Comparison of ENCODE assay signal across 1 cellular context in genomic region chr1:172928412-172928811, GRCh38.
A peak's percentile ranks its signal among the peaks of the same experiment; 100 is the strongest.
TF ChIP-seq lines count a peak whose summit lies in the region.

No MANE protein-coding gene starts in this region.

TF ChIP-seq in SK-N-SH, 30 proteins besides CTCF, POLR2A, EP300 and RAD21 (continued from another document):
- peak; percentile 64 for TF ChIP-seq PBX3 (IDR thresholded peaks at IDR 0.05)
- no peak for TF ChIP-seq EZH2phosphoT487 (IDR thresholded peaks at IDR 0.05; ENCODE audit: borderline replicate concordance, low read depth)
- peak; percentile 54; the same call in 1 of the 2 replicates for TF ChIP-seq POLR2AphosphoS5 (IDR thresholded peaks at IDR 0.05; ENCODE audit: low read depth, low read length)
- no peak for TF ChIP-seq NRF1 (IDR thresholded peaks at IDR 0.05; ENCODE audit: low read depth, low read length)
- no peak for TF ChIP-seq YY1 (IDR thresholded peaks at IDR 0.05; ENCODE audit: low read depth)
- no peak; the same call in 1 of the 2 replicates for TF ChIP-seq FOSL2 (IDR thresholded peaks at IDR 0.05; ENCODE audit: borderline replicate concordance, low read depth)
- peak; percentile 59 for TF ChIP-seq JUND (IDR thresholded peaks at IDR 0.05)
- no peak for TF ChIP-seq FOXM1 (IDR thresholded peaks at IDR 0.05; ENCODE audit: low read depth)
- no peak for TF ChIP-seq USF2 (IDR thresholded peaks at IDR 0.05; ENCODE audit: borderline replicate concordance, low read depth, low read length)
- no peak for TF ChIP-seq FOXJ3 (CRISPR knock-in tag; IDR thresholded peaks at IDR 0.05)
- TF ChIP-seq ELF1 (IDR thresholded peaks at IDR 0.05): no peak
- TF ChIP-seq CHD2 (IDR thresholded peaks at IDR 0.05; ENCODE audit: low read length, partially characterized antibody): no peak
- 0 out of 2 replicates have a peak, but pooled peaks have one; percentile 29 for TF ChIP-seq MEF2A (IDR thresholded peaks at IDR 0.05; ENCODE audit: borderline replicate concordance, low read depth)
- TF ChIP-seq MXI1 (IDR thresholded peaks at IDR 0.05; ENCODE audit: low read depth, low read length): no peak
- peak; percentile 74; the same call in 1 of the 2 replicates for TF ChIP-seq NFIC (IDR thresholded peaks at IDR 0.05; ENCODE audit: borderline replicate concordance)
- peak; percentile 75; the same call in 1 of the 2 replicates for TF ChIP-seq TEAD4 (IDR thresholded peaks at IDR 0.05; ENCODE audit: borderline replicate concordance, insufficient read depth)
- no peak for TF ChIP-seq RFX5 (IDR thresholded peaks at IDR 0.05; ENCODE audit: low read length)
- peak; percentile 77; the same call in 1 of the 2 replicates for TF ChIP-seq RXRA (IDR thresholded peaks at IDR 0.05; ENCODE audit: borderline replicate concordance, low read depth)
- no peak for TF ChIP-seq GATA2 (CRISPR knock-in tag; IDR thresholded peaks at IDR 0.05)
- TF ChIP-seq TCF12 (IDR thresholded peaks at IDR 0.05): peak; percentile 80
- peak; percentile 41; the same call in 1 of the 2 replicates for TF ChIP-seq ZBTB33 (IDR thresholded peaks at IDR 0.05; ENCODE audit: borderline replicate concordance, low read depth)
TF ChIP-seq in SK-N-SH: peak in this region for 9.
